ENCODE assay signal across 8 cellular contexts in genomic region chr19:2945575-2946184, GRCh38. TPM values are rescaled to one million over a fixed set of nuclear protein-coding genes. Genes with fewer than 3 reads are reported as not detected.
A peak's percentile ranks its signal among the peaks of the same experiment; 100 is the strongest.
DNase-seq lines count a peak whose midpoint lies in the region; ATAC-seq, FAIRE-seq and TF ChIP-seq lines count a peak whose summit lies in the region.

No MANE protein-coding gene starts in this region.

- ATAC-seq in HG03175 (IDR thresholded peaks at IDR 0.05; ENCODE audit: unreplicated experiment) (no peak), GM19328 (IDR thresholded peaks at IDR 0.05; ENCODE audit: unreplicated experiment) (no peak)

- H3K4me1 ChIP-seq in prostate gland (replicated peaks), result no peaks in the 10 kb centered on the region

- TF ChIP-seq POLR2A in prostate gland (IDR thresholded peaks at IDR 0.05), result no peak

- H3K27ac ChIP-seq in SK-N-MC (peak overlapping the region; percentile 82), prostate gland (peak overlapping the region; percentile 87 to 92)

- DNase-seq in Calu3 (no peak), SK-N-MC (ENCODE audit: low read depth, low spot score) (no peak), fibroblast of mammary gland (ENCODE audit: low read depth) (no peak), prostate gland (ENCODE audit: low spot score) (no peak), NCI-H1436 (lab: John Stamatoyannopoulos, UW) (no peak), RCC 7860 (ENCODE audit: low spot score) (no peak)

- H3K27ac Mint-ChIP-seq in Calu3 (ENCODE audit: unreplicated experiment), result peak overlapping the region; percentile 82

- H3K9me3 ChIP-seq in SK-N-MC (ENCODE audit: low read depth, low read length) (no peaks in the 10 kb centered on the region), prostate gland (no peaks in the 10 kb centered on the region)

- TF ChIP-seq CTCF in Calu3 (IDR thresholded peaks at IDR 0.05; ENCODE audit: unreplicated experiment) (no peak), fibroblast of mammary gland (conservative IDR thresholded peaks at IDR 0.05; ENCODE audit: control insufficient read depth, insufficient read depth, low read depth, low read length) (no peak), prostate gland (IDR thresholded peaks at IDR 0.05) (no peak)

- peak overlapping the region; percentile 95 for H3K4me3 ChIP-seq in SK-N-MC
- peak overlapping the region; percentile 79 for H3K4me3 ChIP-seq in fibroblast of mammary gland (ENCODE audit: control insufficient read depth, low read depth, low read length)
- H3K4me3 ChIP-seq in prostate gland, result peak overlapping the region; percentile 87 to 96

- no peaks in the 10 kb centered on the region for H3K27me3 ChIP-seq in prostate gland (replicated peaks; ENCODE audit: insufficient read depth)

- peak overlapping the region; percentile 86 for H3K9ac ChIP-seq in SK-N-MC (ENCODE audit: insufficient read length)

- H3K36me3 ChIP-seq in SK-N-MC (ENCODE audit: insufficient read depth, low read length) (no peaks in the 10 kb centered on the region), prostate gland (no peaks in the 10 kb centered on the region)

- H3K9me3 Mint-ChIP-seq in Calu3 (ENCODE audit: low read depth, unreplicated experiment), result no peaks in the 10 kb centered on the region

- CTCF ChIA-PET in Calu3 (lab: Charles Lee), result interaction anchor here (0.7 kb wide), 1 partner anchor 94 kb away, joined by 3 read pairs; no protein-coding TSS in a partner anchor

- FAIRE-seq in RCC 7860 (lab: Jason Lieb, UNC), result no peak

- WGBS in prostate gland, result 42% methylated on average over 17 of the region's 17 CpGs

- BruUV-seq in Calu3 (replicated peaks; lab: Mats Ljungman, UMichigan), result TSS peak; percentile 76

- H3K4me3 Mint-ChIP-seq in Calu3 (ENCODE audit: low read depth, unreplicated experiment), result peak overlapping the region; percentile 75

- H3K36me3 Mint-ChIP-seq in Calu3 (ENCODE audit: insufficient read depth, unreplicated experiment), result peaks cover 43% of the 10 kb centered on the region

- intact Hi-C loops in Calu3 (cut with micrococcal nuclease; ENCODE audit: unreplicated experiment), result no loop called here
- intact Hi-C loops in prostate gland (cut with DNase I), result no loop called here

- H3K27me3 Mint-ChIP-seq in Calu3 (ENCODE audit: unreplicated experiment), result no peaks in the 10 kb centered on the region

- peaks cover 7% of the 10 kb centered on the region for H3K4me1 Mint-ChIP-seq in Calu3 (ENCODE audit: low read depth, unreplicated experiment)

RNA-seq across cellular contexts. Expression of gene ZNF77, which starts 0.9 kb away (rescaled TPM):
- total RNA-seq in Calu3 (2022) (3.6 and 5.0 TPM in 2 replicates), prostate gland (1 to 10 TPM; 2.8 to 6.6 TPM)

RNA-seq across cellular contexts. Expression of gene TLE6, which starts 31.7 kb away (rescaled TPM):
- total RNA-seq in Calu3 (2022) (2.1 and 3.4 TPM in 2 replicates), prostate gland (1 to 10 TPM; 5.9 to 9.0 TPM)

RNA-seq across cellular contexts. Expression of gene ZNF57, which starts 45.0 kb away (rescaled TPM):
- 4.1 and 6.0 TPM in 2 replicates for total RNA-seq in Calu3 (2022)
- 10 to 100 TPM in 1 of 2 donors, 1 to 10 TPM in 1; 4.8 to 10.7 TPM for total RNA-seq in prostate gland
